Comparison of ENCODE assay signal across 12 cellular contexts in the genomic region with DNA sequence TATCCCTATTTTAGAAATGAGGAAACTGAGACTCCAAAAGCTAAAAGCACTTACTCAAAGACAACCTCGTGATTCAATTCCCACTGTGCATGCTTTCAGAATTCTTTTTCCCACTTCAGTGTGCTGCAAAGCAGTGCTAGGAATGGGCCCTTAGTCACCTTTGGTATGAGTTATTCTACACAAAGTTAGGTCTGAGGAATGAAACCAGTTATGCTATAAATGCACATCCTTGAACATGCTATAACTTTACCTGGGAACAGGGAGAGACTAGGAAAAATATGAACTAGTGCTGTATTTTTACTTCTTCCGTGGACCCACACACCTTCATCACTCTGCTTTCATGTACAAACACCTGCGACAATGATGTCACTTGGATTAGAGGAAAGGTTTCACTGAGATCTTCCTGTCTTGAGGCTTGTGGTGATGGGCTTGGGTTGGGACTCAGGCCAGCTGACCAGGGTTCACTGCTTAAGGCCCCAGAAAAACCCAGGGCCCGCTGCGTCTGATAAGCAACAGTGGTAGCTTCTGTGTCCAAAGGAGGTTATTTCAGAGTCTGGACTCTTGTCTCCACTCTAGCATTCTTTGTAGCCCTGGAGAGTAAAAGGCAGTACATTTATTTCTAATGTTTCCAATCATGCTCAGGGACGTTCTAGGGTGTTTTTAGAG.
A peak's percentile ranks its signal among the peaks of the same experiment; 100 is the strongest.
DNase-seq lines count a peak whose midpoint lies in the region; ATAC-seq and TF ChIP-seq lines count a peak whose summit lies in the region.
"Had no signal": no experiment of that assay in that cellular context is flagged by ENCODE, and none has a peak within 500 bp of the region (broad histone marks: within the 10 kb centered on the region; RNA-seq: fewer than 3 reads in every experiment).

No MANE protein-coding gene starts in this region.

- no peak overlapping the region for H3K18ac ChIP-seq in trophoblast cell (ENCODE audit: low read length)

- CTCF ChIA-PET in PC-9 (lab: Charles Lee) = no interaction called here
- CTCF ChIA-PET in activated CD4-positive, alpha-beta memory T cell treated with anti-CD3 and anti-CD28 coated beads, Interleukin-2, amount 10 ng/mL, durations not matched to agents 7 days and 5 days (lab: Charles Lee) = interaction anchor here (0.6 to 1.9 kb wide), 6 partner anchors 11 to 261 kb away, joined by 3 to 9 read pairs (median 3); no protein-coding TSS in a partner anchor

- no peaks in the 10 kb centered on the region for H3K79me1 ChIP-seq in trophoblast cell (ENCODE audit: low read length)

- H3K4me3 ChIP-seq in GM23338 (peak overlapping the region; percentile 30), PC-9 (no peak overlapping the region), epithelial cell of esophagus (ENCODE audit: low read length) (no peak overlapping the region), trophoblast cell (ENCODE audit: low read depth, low read length) (no peak overlapping the region)

- H2BK12ac ChIP-seq in trophoblast cell (ENCODE audit: low read length) = no peak overlapping the region

- H3K4me3 Mint-ChIP-seq in GM23338 = peak overlapping the region; percentile 55
- H3K4me3 Mint-ChIP-seq in activated CD4-positive, alpha-beta memory T cell treated with anti-CD3 and anti-CD28 coated beads, Interleukin-2, amount 10 ng/mL, durations not matched to agents 7 days and 5 days = no peak overlapping the region
- H3K4me3 Mint-ChIP-seq: activated CD4-positive, alpha-beta memory T cell treated with anti-CD3 and anti-CD28 coated beads for 36 hours had no signal

- no peak overlapping the region for H4K8ac ChIP-seq in trophoblast cell (ENCODE audit: low read depth, low read length)

- no peak overlapping the region for H3K14ac ChIP-seq in trophoblast cell (ENCODE audit: low read length)

- no peak overlapping the region for H2AK5ac ChIP-seq in trophoblast cell (ENCODE audit: low read length)

- H3K27me3 ChIP-seq in GM23338 (ENCODE audit: insufficient read depth) = peaks cover 10% of the 10 kb centered on the region
- no peaks in the 10 kb centered on the region for H3K27me3 ChIP-seq in PC-9 (ENCODE audit: insufficient read depth, low read depth)
- H3K27me3 ChIP-seq in trophoblast cell (ENCODE audit: insufficient read depth, low read length) = no peaks in the 10 kb centered on the region

- intact Hi-C loops in PC-9 (cut with micrococcal nuclease; ENCODE audit: unreplicated experiment) = loop anchor here (2.0 to 10.0 kb wide), 2 partner anchors 26 to 650 kb away; no protein-coding TSS in a partner anchor

- H3K27ac ChIP-seq in GM23338 (ENCODE audit: low read depth) = 0 out of 2 replicates have a peak overlapping the region, but pooled peaks have one; percentile 24
- 0 out of 2 replicates have a peak overlapping the region, but pooled peaks have one; percentile 17 for H3K27ac ChIP-seq in PC-9
- no peak overlapping the region for H3K27ac ChIP-seq in trophoblast cell (ENCODE audit: low read depth, low read length)

- H3K9me2 ChIP-seq in GM23338 (ENCODE audit: insufficient read depth) = peaks cover 5% of the 10 kb centered on the region; the same call in 1 of the 2 replicates
- no peaks in the 10 kb centered on the region for H3K9me2 ChIP-seq in PC-9 (ENCODE audit: insufficient read depth)

- no peak overlapping the region for H2BK120ac ChIP-seq in trophoblast cell (ENCODE audit: insufficient read depth, low read length, poor library complexity)

- ATAC-seq in GM23338 (no peak), HG03378 (IDR thresholded peaks at IDR 0.05; ENCODE audit: unreplicated experiment) (no peak), GM21528 (IDR thresholded peaks at IDR 0.05; ENCODE audit: low FRiP score, unreplicated experiment) (no peak)

- H2BK5ac ChIP-seq in trophoblast cell (ENCODE audit: low read depth, low read length, poor library complexity) = no peak overlapping the region

- H3K36me3 Mint-ChIP-seq in GM23338 (ENCODE audit: low read depth) = no peaks in the 10 kb centered on the region
- H3K36me3 Mint-ChIP-seq in activated CD4-positive, alpha-beta memory T cell treated with anti-CD3 and anti-CD28 coated beads, Interleukin-2, amount 10 ng/mL, durations not matched to agents 7 days and 5 days (ENCODE audit: low read depth) = no peaks in the 10 kb centered on the region
- H3K36me3 Mint-ChIP-seq: activated CD4-positive, alpha-beta memory T cell treated with anti-CD3 and anti-CD28 coated beads for 36 hours; activated naive CD4-positive, alpha-beta T cell treated with anti-CD3 and anti-CD28 coated beads, Interleukin-2, amount 50 U/mL, for 24 hours; CD8-positive, alpha-beta memory T cell had no signal

- H3K36me3 ChIP-seq in GM23338 (ENCODE audit: insufficient read depth) = no peaks in the 10 kb centered on the region
- H3K36me3 ChIP-seq in PC-9 (ENCODE audit: low read depth) = no peaks in the 10 kb centered on the region
- no peaks in the 10 kb centered on the region for H3K36me3 ChIP-seq in trophoblast cell (ENCODE audit: control insufficient read depth in 1 of 2, insufficient read depth in 2 of 2, low read length in 2 of 2)

- no peak for TF ChIP-seq CTCF in GM23338 (conservative IDR thresholded peaks at IDR 0.05; ENCODE audit: low read depth in 2 of 2)
- no peak for TF ChIP-seq CTCF in PC-9 (conservative IDR thresholded peaks at IDR 0.05)
- no peak for TF ChIP-seq CTCF in epithelial cell of esophagus (IDR thresholded peaks at IDR 0.05; ENCODE audit: insufficient read depth, low read depth, low read length, missing control alignments)

- DNase-seq in GM23338 (ENCODE audit: low spot score) (no peak), PC-9 (no peak), epithelial cell of esophagus (ENCODE audit: low read depth) (peak; percentile 45), trophoblast cell (peak; percentile 65 to 93)
- no peak for DNase-seq in stimulated activated CD4-positive, alpha-beta T cell treated with anti-CD3 and anti-CD28 coated beads, Interleukin-4, amount 100 ng/mL, for 1 hour
- DNase-seq in activated CD4-positive, alpha-beta memory T cell treated with anti-CD3 and anti-CD28 coated beads, Interleukin-2, amount 10 ng/mL, durations not matched to agents 7 days and 5 days = no peak
- DNase-seq: NCI-H446 had no signal

- no peak overlapping the region for H4K91ac ChIP-seq in trophoblast cell (ENCODE audit: low read depth, low read length)

- H3K27ac Mint-ChIP-seq in GM23338 = no peak overlapping the region; the same call in 1 of the 2 replicates
- no peak overlapping the region for H3K27ac Mint-ChIP-seq in activated CD4-positive, alpha-beta memory T cell treated with anti-CD3 and anti-CD28 coated beads, Interleukin-2, amount 10 ng/mL, durations not matched to agents 7 days and 5 days
- H3K27ac Mint-ChIP-seq: activated CD4-positive, alpha-beta memory T cell treated with anti-CD3 and anti-CD28 coated beads for 36 hours; activated naive CD4-positive, alpha-beta T cell treated with anti-CD3 and anti-CD28 coated beads, Interleukin-2, amount 50 U/mL, for 24 hours had no signal

- no CpG with 5 or more reads among the region's 6 CpGs for WGBS in trophoblast cell (ENCODE audit: extremely low coverage, insufficient coverage, insufficient read length)

- POLR2A ChIA-PET in PC-9 (lab: Charles Lee; ENCODE audit: unreplicated experiment) = interaction anchor here (0.6 kb wide), 1 partner anchor 43 kb away, joined by 3 read pairs; no protein-coding TSS in a partner anchor
- POLR2A ChIA-PET in activated CD4-positive, alpha-beta memory T cell treated with anti-CD3 and anti-CD28 coated beads, Interleukin-2, amount 10 ng/mL, durations not matched to agents 7 days and 5 days (lab: Charles Lee) = no interaction called here

- no TSS peak for BruUV-seq in PC-9 (replicated peaks; lab: Mats Ljungman, UMichigan)

- H3K23ac ChIP-seq in trophoblast cell (ENCODE audit: low read length) = no peak overlapping the region

- H3K4me1 Mint-ChIP-seq in GM23338 = peaks cover 46% of the 10 kb centered on the region
- H3K4me1 Mint-ChIP-seq in activated CD4-positive, alpha-beta memory T cell treated with anti-CD3 and anti-CD28 coated beads, Interleukin-2, amount 10 ng/mL, durations not matched to agents 7 days and 5 days = peaks cover 5% of the 10 kb centered on the region

- H2AFZ ChIP-seq in GM23338 (no peak overlapping the region), PC-9 (no peak overlapping the region), trophoblast cell (ENCODE audit: insufficient read depth, low read length, poor library complexity) (no peak overlapping the region)

- no peak overlapping the region for H3K4ac ChIP-seq in trophoblast cell (ENCODE audit: low read depth, low read length)

- no peak overlapping the region for H4K12ac ChIP-seq in trophoblast cell (ENCODE audit: low read depth, low read length)

- H3K27me3 Mint-ChIP-seq in GM23338 (ENCODE audit: insufficient read depth, low read depth, poor library complexity) = peaks cover 4% of the 10 kb centered on the region
- peaks cover 19% of the 10 kb centered on the region for H3K27me3 Mint-ChIP-seq in activated CD4-positive, alpha-beta memory T cell treated with anti-CD3 and anti-CD28 coated beads, Interleukin-2, amount 10 ng/mL, durations not matched to agents 7 days and 5 days

- no peak overlapping the region for H3K9ac ChIP-seq in trophoblast cell (ENCODE audit: low read length)

- H3K4me1 ChIP-seq in GM23338 (ENCODE audit: insufficient read depth) = peaks cover 40% of the 10 kb centered on the region
- peaks cover 11% of the 10 kb centered on the region; the same call in 1 of the 2 replicates for H3K4me1 ChIP-seq in PC-9 (replicated peaks; ENCODE audit: insufficient read depth)
- peaks cover 4 to 5% of the 10 kb centered on the region in 2 experiments for H3K4me1 ChIP-seq in trophoblast cell (ENCODE audit: control insufficient read depth in 1 of 2, insufficient read depth in 2 of 2, low read length in 2 of 2)

- H3K9me3 ChIP-seq in PC-9 (ENCODE audit: insufficient read depth, low read depth) = no peaks in the 10 kb centered on the region
- no peaks in the 10 kb centered on the region for H3K9me3 ChIP-seq in trophoblast cell (ENCODE audit: insufficient read depth, low read depth, low read length)

- peak overlapping the region; percentile 61 for H3K4me2 ChIP-seq in GM23338
- H3K4me2 ChIP-seq in PC-9 = no peak overlapping the region
- H3K4me2 ChIP-seq in trophoblast cell (ENCODE audit: low read length) = no peak overlapping the region

- H3F3A ChIP-seq in GM23338 (replicated peaks; ENCODE audit: low read depth) = peaks cover 5% of the 10 kb centered on the region; the same call in 1 of the 2 replicates
- H3F3A ChIP-seq in PC-9 (ENCODE audit: insufficient read depth, low read depth) = peaks cover 29% of the 10 kb centered on the region; the same call in 1 of the 2 replicates

- H3K79me2 ChIP-seq in GM23338 (replicated peaks; ENCODE audit: insufficient read depth) (no peaks in the 10 kb centered on the region), PC-9 (ENCODE audit: low read depth) (no peaks in the 10 kb centered on the region), trophoblast cell (ENCODE audit: control insufficient read depth, insufficient read depth, low read length, poor library complexity) (no peaks in the 10 kb centered on the region)

- H4K20me1 ChIP-seq in GM23338 (replicated peaks; ENCODE audit: insufficient read depth) (no peaks in the 10 kb centered on the region), PC-9 (ENCODE audit: insufficient read depth) (no peaks in the 10 kb centered on the region)

- no peaks in the 10 kb centered on the region for H3K9me3 Mint-ChIP-seq in GM23338
- H3K9me3 Mint-ChIP-seq in activated CD4-positive, alpha-beta memory T cell treated with anti-CD3 and anti-CD28 coated beads, Interleukin-2, amount 10 ng/mL, durations not matched to agents 7 days and 5 days = no peaks in the 10 kb centered on the region
- H3K9me3 Mint-ChIP-seq: activated CD4-positive, alpha-beta memory T cell treated with anti-CD3 and anti-CD28 coated beads for 36 hours; activated naive CD4-positive, alpha-beta T cell treated with anti-CD3 and anti-CD28 coated beads, Interleukin-2, amount 50 U/mL, for 24 hours; CD8-positive, alpha-beta memory T cell had no signal

Comparison
In these comparisons a context has a peak if more than half of its experiments do, and no peak if none do; other contexts are left out.
1. DNase-seq: peak in epithelial cell of esophagus (single experiment) and trophoblast cell (2 of 2); none in GM23338 (single experiment), PC-9 (0 of 2), stimulated activated CD4-positive, alpha-beta T cell treated with anti-CD3 and anti-CD28 coated beads, Interleukin-4, amount 100 ng/mL, for 1 hour (single experiment) and activated CD4-positive, alpha-beta memory T cell treated with anti-CD3 and anti-CD28 coated beads, Interleukin-2, amount 10 ng/mL, durations not matched to agents 7 days and 5 days (single experiment).